In the genomic region with DNA sequence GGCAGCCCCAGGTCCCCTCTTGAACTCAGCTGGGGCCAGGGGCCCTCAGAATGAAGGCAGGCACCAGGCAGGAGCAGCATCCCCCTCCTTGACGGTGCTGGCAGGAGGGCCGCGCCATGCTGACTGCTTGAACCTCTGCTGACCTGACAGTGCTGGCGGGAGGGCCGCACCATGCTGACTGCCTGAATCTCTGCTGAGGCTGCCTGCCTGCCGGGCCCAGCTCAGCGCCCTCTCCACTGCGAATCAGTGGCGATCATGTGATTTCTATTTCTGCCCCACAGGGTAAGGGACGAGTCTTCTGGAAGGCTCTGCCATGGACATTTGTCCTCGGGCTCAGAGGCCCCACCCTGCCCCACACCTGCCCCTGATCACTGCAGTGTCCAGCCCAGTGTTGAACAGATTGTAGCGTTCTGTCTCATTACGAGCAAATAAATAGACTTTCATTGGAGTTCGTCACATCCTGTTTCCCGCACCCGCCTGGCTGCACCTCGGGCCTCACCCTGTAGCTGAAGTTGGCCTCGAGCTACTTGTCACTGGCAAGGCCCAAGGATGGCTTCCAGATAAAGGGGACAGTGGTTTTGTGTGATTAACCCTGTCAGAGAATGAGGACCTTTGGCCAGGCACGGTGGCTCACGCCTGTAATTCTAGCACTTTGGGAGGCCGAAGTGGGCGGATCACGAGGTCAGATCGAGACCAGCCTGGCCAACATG, we compare ENCODE assay signal across 1 cellular context.
A peak's percentile ranks its signal among the peaks of the same experiment; 100 is the strongest.
TF ChIP-seq lines count a peak whose summit lies in the region.

No MANE protein-coding gene starts in this region.

TF ChIP-seq in HepG2, 621 proteins besides CTCF, POLR2A, EP300 and RAD21:
- TF ChIP-seq AGO2 (optimal IDR thresholded peaks at IDR 0.05; ENCODE audit: low read depth, low read length): peak; percentile 44
- no peak for TF ChIP-seq ZNF12 (CRISPR knock-in tag; IDR thresholded peaks at IDR 0.05)
- no peak for TF ChIP-seq MBNL3 (CRISPR knock-in tag; conservative IDR thresholded peaks at IDR 0.05)
- no peak for TF ChIP-seq ZNF614 (CRISPR knock-in tag; IDR thresholded peaks at IDR 0.05; ENCODE audit: borderline replicate concordance)
